Comparison of ENCODE assay signal across 28 cellular contexts in the genomic region with DNA sequence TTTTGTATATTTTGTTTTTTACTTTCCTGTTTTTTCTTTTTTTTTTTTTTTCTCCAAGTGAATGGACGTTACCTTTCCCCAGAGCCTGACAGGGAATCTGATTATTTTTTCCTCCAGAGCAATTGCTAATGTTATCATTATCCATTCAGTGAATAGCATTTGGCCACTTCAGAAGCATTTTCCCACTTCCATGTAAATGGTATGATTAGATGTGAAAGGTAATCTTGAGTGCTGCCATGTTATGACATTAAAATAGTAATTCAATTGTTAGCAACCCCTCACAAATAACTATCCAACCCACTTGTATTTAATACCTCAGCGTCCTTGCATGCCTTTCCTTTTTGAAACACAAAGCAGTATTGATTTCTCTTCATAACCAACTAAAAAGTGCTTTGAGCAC.
"Had no signal": no experiment of that assay in that cellular context is flagged by ENCODE, and none has a peak within 500 bp of the region (broad histone marks: within the 10 kb centered on the region; RNA-seq: fewer than 3 reads in every experiment).

No MANE protein-coding gene starts in this region.

- H3K27me3 Mint-ChIP-seq: activated CD4-positive, alpha-beta memory T cell treated with anti-CD3 and anti-CD28 coated beads for 36 hours; activated CD4-positive, alpha-beta T cell treated with anti-CD3 and anti-CD28 coated beads for 36 hours; activated CD4-positive, alpha-beta T cell treated with anti-CD3 and anti-CD28 coated beads, Interleukin-2, amount 10 ng/mL, durations not matched to agents 24 days and 14 days; activated CD8-positive, alpha-beta memory T cell treated with anti-CD3 and anti-CD28 coated beads, Interleukin-2, amount 10 ng/mL, durations not matched to agents 7 days and 5 days; activated naive CD4-positive, alpha-beta T cell treated with anti-CD3 and anti-CD28 coated beads, Interleukin-2, amount 50 U/mL, for 24 hours; activated naive CD8-positive, alpha-beta T cell treated with anti-CD3 and anti-CD28 coated beads for 36 hours; activated naive CD8-positive, alpha-beta T cell treated with anti-CD3 and anti-CD28 coated beads, Interleukin-2, amount 50 U/mL, for 24 hours had no signal

- H3K4me3 Mint-ChIP-seq: activated CD4-positive, alpha-beta memory T cell treated with anti-CD3 and anti-CD28 coated beads for 36 hours; activated CD4-positive, alpha-beta T cell treated with anti-CD3 and anti-CD28 coated beads for 36 hours; activated CD4-positive, alpha-beta T cell treated with anti-CD3 and anti-CD28 coated beads, Interleukin-2, amount 10 ng/mL, durations not matched to agents 24 days and 14 days; activated CD8-positive, alpha-beta memory T cell treated with anti-CD3 and anti-CD28 coated beads, Interleukin-2, amount 10 ng/mL, durations not matched to agents 7 days and 5 days; activated CD8-positive, alpha-beta T cell treated with anti-CD3 and anti-CD28 coated beads, Interleukin-2, amount 10 ng/mL, durations not matched to agents 7 days and 5 days; activated naive CD4-positive, alpha-beta T cell treated with anti-CD3 and anti-CD28 coated beads for 36 hours; activated naive CD4-positive, alpha-beta T cell treated with anti-CD3 and anti-CD28 coated beads, Interleukin-2, amount 50 U/mL, for 24 hours; activated naive CD8-positive, alpha-beta T cell treated with anti-CD3 and anti-CD28 coated beads for 36 hours; activated naive CD8-positive, alpha-beta T cell treated with anti-CD3 and anti-CD28 coated beads, Interleukin-2, amount 50 U/mL, for 24 hours; activated T-helper 1 cell treated with anti-CD3 and anti-CD28 coated beads, Interleukin-12 subunit alpha, Interleukin-12 subunit beta, Interleukin-2, Interleukin-4 antibody, amounts not matched to agents 30 ng/mL and 10 ng/mL and 1 ng/mL, durations not matched to agents 14 hours and 24 hours and 36 hours had no signal

- DNase-seq: activated CD4-positive, alpha-beta memory T cell treated with anti-CD3 and anti-CD28 coated beads for 36 hours; activated CD4-positive, alpha-beta T cell treated with anti-CD3 and anti-CD28 coated beads for 36 hours; activated CD4-positive, alpha-beta T cell treated with anti-CD3 and anti-CD28 coated beads, Interleukin-2, amount 10 ng/mL, durations not matched to agents 24 days and 14 days; activated CD4-positive, CD25-positive, alpha-beta regulatory T cell; activated CD4-positive, CD25-positive, alpha-beta regulatory T cell treated with anti-CD3 and anti-CD28 coated beads, Interleukin-2, amount 50 U/mL, for 72 hours; activated CD8-positive, alpha-beta memory T cell treated with anti-CD3 and anti-CD28 coated beads, Interleukin-2, amount 10 ng/mL, durations not matched to agents 7 days and 5 days; activated CD8-positive, alpha-beta memory T cell treated with anti-CD3 and anti-CD28 coated beads, Interleukin-2, amount 50 U/mL, for 4 hours; activated CD8-positive, alpha-beta T cell treated with anti-CD3 and anti-CD28 coated beads, Interleukin-2, amount 10 ng/mL, durations not matched to agents 7 days and 5 days; activated effector memory CD4-positive, alpha-beta T cell treated with anti-CD3 and anti-CD28 coated beads, Interleukin-2, amount 50 U/mL, for 16 hours; activated naive CD4-positive, alpha-beta T cell treated with anti-CD3 and anti-CD28 coated beads for 36 hours; activated naive CD8-positive, alpha-beta T cell treated with anti-CD3 and anti-CD28 coated beads for 36 hours; activated naive CD8-positive, alpha-beta T cell treated with anti-CD3 and anti-CD28 coated beads, Interleukin-2, amount 50 U/mL, for 24 hours; activated T-cell treated with anti-CD3 and anti-CD28 coated beads, Interleukin-2, amount 50 U/mL, for 1 hour; activated T-cell treated with anti-CD3 and anti-CD28 coated beads, Interleukin-2, amount 50 U/mL, for 48 hours; adrenal gland; amygdala; aorta; body of pancreas; caudate nucleus; colonic mucosa; effector CD8-positive, alpha-beta T cell; esophagus squamous epithelium; foreskin melanocyte; heart right ventricle had no signal

- H3K4me1 Mint-ChIP-seq: activated CD4-positive, alpha-beta T cell treated with anti-CD3 and anti-CD28 coated beads for 36 hours; activated CD4-positive, alpha-beta T cell treated with anti-CD3 and anti-CD28 coated beads, Interleukin-2, amount 10 ng/mL, durations not matched to agents 24 days and 14 days; activated CD8-positive, alpha-beta memory T cell treated with anti-CD3 and anti-CD28 coated beads, Interleukin-2, amount 10 ng/mL, durations not matched to agents 7 days and 5 days; activated naive CD4-positive, alpha-beta T cell treated with anti-CD3 and anti-CD28 coated beads, Interleukin-2, amount 50 U/mL, for 24 hours; activated naive CD8-positive, alpha-beta T cell treated with anti-CD3 and anti-CD28 coated beads for 36 hours; activated naive CD8-positive, alpha-beta T cell treated with anti-CD3 and anti-CD28 coated beads, Interleukin-2, amount 50 U/mL, for 24 hours had no signal

- H3K27ac Mint-ChIP-seq: activated CD4-positive, alpha-beta memory T cell treated with anti-CD3 and anti-CD28 coated beads for 36 hours; activated CD4-positive, alpha-beta T cell treated with anti-CD3 and anti-CD28 coated beads for 36 hours; activated CD4-positive, alpha-beta T cell treated with anti-CD3 and anti-CD28 coated beads, Interleukin-2, amount 10 ng/mL, durations not matched to agents 24 days and 14 days; activated CD8-positive, alpha-beta memory T cell treated with anti-CD3 and anti-CD28 coated beads, Interleukin-2, amount 10 ng/mL, durations not matched to agents 7 days and 5 days; activated CD8-positive, alpha-beta T cell treated with anti-CD3 and anti-CD28 coated beads, Interleukin-2, amount 10 ng/mL, durations not matched to agents 7 days and 5 days; activated naive CD4-positive, alpha-beta T cell treated with anti-CD3 and anti-CD28 coated beads for 36 hours; activated naive CD4-positive, alpha-beta T cell treated with anti-CD3 and anti-CD28 coated beads, Interleukin-2, amount 50 U/mL, for 24 hours; activated naive CD8-positive, alpha-beta T cell treated with anti-CD3 and anti-CD28 coated beads for 36 hours; activated naive CD8-positive, alpha-beta T cell treated with anti-CD3 and anti-CD28 coated beads, Interleukin-2, amount 50 U/mL, for 24 hours; activated T-helper 1 cell treated with anti-CD3 and anti-CD28 coated beads, Interleukin-12 subunit alpha, Interleukin-12 subunit beta, Interleukin-2, Interleukin-4 antibody, amounts not matched to agents 30 ng/mL and 10 ng/mL and 1 ng/mL, durations not matched to agents 14 hours and 24 hours and 36 hours; activated T-helper 2 cell treated with anti-CD3 and anti-CD28 coated beads, Interferon-gamma antibody, Interleukin-2, Interleukin-4, amounts not matched to agents 10 μg/mL and 5 μg/mL and 100 μg/mL, durations not matched to agents 14 hours and 24 hours and 36 hours had no signal

- ATAC-seq: activated CD4-positive, alpha-beta T cell treated with anti-CD3 and anti-CD28 coated beads for 36 hours; activated CD8-positive, alpha-beta memory T cell treated with anti-CD3 and anti-CD28 coated beads, Interleukin-2, amount 10 ng/mL, durations not matched to agents 7 days and 5 days; activated CD8-positive, alpha-beta T cell treated with anti-CD3 and anti-CD28 coated beads, Interleukin-2, amount 10 ng/mL, durations not matched to agents 7 days and 5 days; activated naive CD8-positive, alpha-beta T cell treated with anti-CD3 and anti-CD28 coated beads, Interleukin-2, amount 50 U/mL, for 24 hours; body of pancreas; gastroesophageal sphincter; heart right ventricle had no signal

- H3K36me3 Mint-ChIP-seq: activated CD4-positive, alpha-beta memory T cell treated with anti-CD3 and anti-CD28 coated beads for 36 hours; activated CD8-positive, alpha-beta memory T cell treated with anti-CD3 and anti-CD28 coated beads, Interleukin-2, amount 10 ng/mL, durations not matched to agents 7 days and 5 days; activated naive CD4-positive, alpha-beta T cell treated with anti-CD3 and anti-CD28 coated beads, Interleukin-2, amount 50 U/mL, for 24 hours; activated naive CD8-positive, alpha-beta T cell treated with anti-CD3 and anti-CD28 coated beads for 36 hours had no signal
